In the genomic region with DNA sequence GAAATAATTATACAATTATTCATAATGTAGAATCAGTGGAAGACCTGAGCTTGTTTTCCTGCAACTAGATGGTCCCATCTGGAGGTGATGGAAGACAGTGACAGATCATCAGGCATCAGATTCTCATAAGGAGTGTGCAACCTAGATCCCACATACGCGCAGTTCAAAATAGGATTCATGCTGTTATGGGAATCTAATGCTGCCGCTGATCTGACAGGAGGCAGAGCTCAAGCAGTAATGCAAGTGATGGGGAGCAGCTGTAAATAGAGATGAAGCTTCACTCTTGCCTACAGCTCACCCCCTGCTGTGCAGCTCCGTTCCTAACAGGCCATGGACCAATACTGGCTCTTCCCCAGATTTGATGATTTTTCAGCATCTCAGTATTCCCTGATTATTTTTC, we compare ENCODE assay signal across 31 cellular contexts.
"Had no signal": no experiment of that assay in that cellular context is flagged by ENCODE, and none has a peak within 500 bp of the region (broad histone marks: within the 10 kb centered on the region; RNA-seq: fewer than 3 reads in every experiment).

No MANE protein-coding gene starts in this region.

- ATAC-seq: esophagus mucosa; foreskin keratinocyte; gastroesophageal sphincter; heart right ventricle; left cardiac atrium; left ventricle myocardium superior; lower lobe of right lung; natural killer cell; pancreas; sciatic nerve; stimulated activated naive CD8-positive, alpha-beta T cell treated with anti-CD3 and anti-CD28 coated beads, Interleukin-15, amount 100 ng/mL, for 72 hours; upper lobe of right lung had no signal

- H3K36me3 Mint-ChIP-seq: natural killer cell had no signal

- H3K27me3 Mint-ChIP-seq: progenitor cell of endocrine pancreas had no signal

- H3K4me1 ChIP-seq: colonic mucosa, foreskin keratinocyte, gastroesophageal sphincter, heart right ventricle, lower lobe of right lung, pancreas, right atrium auricular region, suprapubic skin, transverse colon, upper lobe of right lung, uterus had no signal

- H3K9me3 ChIP-seq: colonic mucosa, gastroesophageal sphincter, heart right ventricle, lower lobe of right lung, neutrophil, pancreas, right atrium auricular region, suprapubic skin, transverse colon, upper lobe of right lung, uterus had no signal

- H3K4me3 ChIP-seq: colonic mucosa, gastroesophageal sphincter, heart right ventricle, lower lobe of right lung, pancreas, right atrium auricular region, smooth muscle cell, suprapubic skin, transverse colon, upper lobe of right lung, uterus had no signal

- H3K9me3 Mint-ChIP-seq: dendritic cell treated with granulocyte-macrophage colony-stimulating factor and Interleukin-4, amounts not matched to agents 40 ng/mL and 50 ng/mL, for 4 days had no signal

- H3K27ac ChIP-seq: colonic mucosa, epithelial cell of prostate, foreskin keratinocyte, gastroesophageal sphincter, heart right ventricle, lower lobe of right lung, neutrophil, pancreas, right atrium auricular region, suprapubic skin, transverse colon, upper lobe of right lung, uterus had no signal

- H3K4me3 Mint-ChIP-seq: dendritic cell treated with granulocyte-macrophage colony-stimulating factor and Interleukin-4, amounts not matched to agents 40 ng/mL and 50 ng/mL, for 4 days; endodermal cell; natural killer cell; neural crest cell; stimulated activated naive CD8-positive, alpha-beta T cell treated with anti-CD3 and anti-CD28 coated beads, Interleukin-15, amount 100 ng/mL, for 72 hours had no signal

- H3K27me3 ChIP-seq: colonic mucosa, foreskin keratinocyte, gastroesophageal sphincter, right atrium auricular region, suprapubic skin, transverse colon, upper lobe of right lung, uterus had no signal

- H3K36me3 ChIP-seq: colonic mucosa, gastroesophageal sphincter, heart right ventricle, lower lobe of right lung, neutrophil, pancreas, right atrium auricular region, suprapubic skin, transverse colon, upper lobe of right lung, uterus had no signal

- H3K27ac Mint-ChIP-seq: dendritic cell treated with granulocyte-macrophage colony-stimulating factor and Interleukin-4, amounts not matched to agents 40 ng/mL and 50 ng/mL, for 4 days; endodermal cell; natural killer cell; progenitor cell of endocrine pancreas; stimulated activated naive CD8-positive, alpha-beta T cell treated with anti-CD3 and anti-CD28 coated beads, Interleukin-15, amount 100 ng/mL, for 72 hours had no signal

- DNase-seq: colonic mucosa; effector CD8-positive, alpha-beta T cell; endodermal cell; foreskin keratinocyte; heart right ventricle; hippocampal formation; left cardiac atrium; left ventricle myocardium superior; lower lobe of right lung; natural killer cell; pancreas; stimulated activated CD4-positive, alpha-beta T cell treated with anti-CD3 and anti-CD28 coated beads, Interleukin-12 subunit alpha, Interleukin-12 subunit beta, amount 100 ng/mL, for 4 hours; stimulated activated CD4-positive, alpha-beta T cell treated with anti-CD3 and anti-CD28 coated beads, Interleukin-1b, Interleukin-23, amount 100 ng/mL, for 48 hours; stimulated activated CD4-positive, alpha-beta T cell treated with anti-CD3 and anti-CD28 coated beads, Interleukin-4, amount 100 ng/mL, for 1 hour; stimulated activated CD8-positive, alpha-beta memory T cell treated with anti-CD3 and anti-CD28 coated beads, Interleukin-4, amount 100 ng/mL, for 48 hours; stimulated activated naive CD4-positive, alpha-beta T cell; stimulated activated naive CD8-positive, alpha-beta T cell treated with anti-CD3 and anti-CD28 coated beads, Interleukin-15, amount 100 ng/mL, for 72 hours; transverse colon; upper lobe of right lung; uterus had no signal

- H3K4me1 Mint-ChIP-seq: endodermal cell; natural killer cell; neural crest cell; stimulated activated naive CD8-positive, alpha-beta T cell treated with anti-CD3 and anti-CD28 coated beads, Interleukin-15, amount 100 ng/mL, for 72 hours had no signal
